ENCODE assay signal across 7 cellular contexts in the genomic region with DNA sequence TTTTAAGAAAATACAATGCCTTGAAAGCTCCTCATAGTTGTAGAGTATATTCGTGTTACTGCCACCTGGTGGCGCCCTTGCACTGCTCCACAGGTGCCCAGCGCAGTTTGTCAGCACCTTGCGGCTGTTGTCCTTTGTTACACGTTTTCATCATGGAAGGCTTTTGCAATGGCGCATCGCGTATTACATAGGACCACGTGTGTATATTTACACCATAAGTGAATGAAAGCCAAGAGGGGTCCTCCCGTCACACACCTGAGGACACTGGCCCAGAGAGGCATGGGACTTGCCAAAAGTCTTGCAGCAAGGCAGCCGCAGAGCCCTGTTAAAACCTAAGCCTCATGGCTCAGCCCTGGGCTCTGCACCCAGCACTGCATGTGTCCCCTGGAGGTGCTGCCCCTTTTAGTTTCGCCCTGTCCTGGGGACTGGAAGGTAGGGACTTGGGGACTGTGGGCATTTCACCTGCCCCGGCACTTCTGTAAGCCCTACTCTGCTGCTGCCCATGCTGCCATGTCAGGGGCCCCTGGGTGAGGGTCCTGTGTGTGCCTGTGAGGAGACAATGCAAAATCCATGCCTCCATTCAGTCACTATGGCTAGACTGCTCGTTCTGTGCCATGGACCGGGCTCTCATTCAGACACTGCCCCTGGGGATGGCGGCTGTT. TPM values are rescaled to one million over a fixed set of nuclear protein-coding genes. Genes with fewer than 3 reads are reported as not detected.
DNase-seq lines count a peak whose midpoint lies in the region; ATAC-seq, FAIRE-seq and TF ChIP-seq lines count a peak whose summit lies in the region.

No MANE protein-coding gene starts in this region.

- peak; percentile 26 for DNase-seq in NCI-H1694 (lab: John Stamatoyannopoulos, UW)
- DNase-seq in T-helper 22 cell (ENCODE audit: low read depth): peak; percentile 41
- peak; percentile 35 for DNase-seq in astrocyte (ENCODE audit: low read depth)
- peak; percentile 3 to 42 for DNase-seq in hippocampal formation (lab: John Stamatoyannopoulos, UW)
- peak; percentile 71 for DNase-seq in small intestine

- H3K36me3 ChIP-seq in astrocyte (ENCODE audit: insufficient read depth, low read length) (peaks cover 2% of the 10 kb centered on the region), small intestine (ENCODE audit: control insufficient read depth in 2 of 2, insufficient read depth in 2 of 2, low read length in 2 of 2) (peaks cover 32 to 33% of the 10 kb centered on the region in 2 donors)

- 45 to 51% (median 51%) methylated on average over 16 of the region's 16 CpGs for WGBS in small intestine, 3 donors

- no peak overlapping the region for H3K4me3 Mint-ChIP-seq in astrocyte (ENCODE audit: unreplicated experiment)

- no peaks in the 10 kb centered on the region for H3K27me3 ChIP-seq in astrocyte (ENCODE audit: insufficient read depth, low read length)
- no peaks in the 10 kb centered on the region for H3K27me3 ChIP-seq in small intestine (ENCODE audit: control insufficient read depth in 2 of 2, insufficient read depth in 2 of 2, low read length in 2 of 2)

- H3K27me3 Mint-ChIP-seq in astrocyte (ENCODE audit: low read depth, unreplicated experiment): no peaks in the 10 kb centered on the region

- no peak overlapping the region for H2AFZ ChIP-seq in astrocyte (ENCODE audit: low read depth, low read length)

- H3K4me1 ChIP-seq in astrocyte (ENCODE audit: insufficient read depth, low read length): no peaks in the 10 kb centered on the region
- H3K4me1 ChIP-seq in small intestine (ENCODE audit: control insufficient read depth in 2 of 2, insufficient read depth in 1 of 2, low read depth in 1 of 2, low read length in 1 of 2): no peaks in the 10 kb centered on the region

- TF ChIP-seq CTCF in GM12873 (IDR thresholded peaks at IDR 0.05; ENCODE audit: insufficient read depth, low read depth, low read length, missing control alignments) (peak; percentile 86), astrocyte (IDR thresholded peaks at IDR 0.05; ENCODE audit: insufficient read depth, low read depth, low read length) (peak; percentile 96)

- H3K9me3 ChIP-seq in astrocyte (ENCODE audit: insufficient read depth, low read depth, low read length): no peaks in the 10 kb centered on the region
- H3K9me3 ChIP-seq in small intestine (ENCODE audit: control insufficient read depth, low read depth): no peaks in the 10 kb centered on the region

- peaks cover 5% of the 10 kb centered on the region for H3K79me2 ChIP-seq in astrocyte (ENCODE audit: insufficient read depth, low read length)

- no peaks in the 10 kb centered on the region for H3K4me1 Mint-ChIP-seq in astrocyte (ENCODE audit: low read depth, unreplicated experiment)

- no peak overlapping the region for H3K27ac ChIP-seq in astrocyte (ENCODE audit: low read depth, low read length)
- H3K27ac ChIP-seq in small intestine (ENCODE audit: low read depth in 1 of 2, low read length in 1 of 2): no peak overlapping the region

- H3K27ac Mint-ChIP-seq in astrocyte (ENCODE audit: unreplicated experiment): no peak overlapping the region

- H3K9me3 Mint-ChIP-seq in astrocyte (ENCODE audit: unreplicated experiment): no peaks in the 10 kb centered on the region

- ATAC-seq in HG03196 (IDR thresholded peaks at IDR 0.05; ENCODE audit: unreplicated experiment): no peak

- peaks cover 8% of the 10 kb centered on the region for H3K36me3 Mint-ChIP-seq in astrocyte (ENCODE audit: low read depth, unreplicated experiment)

- H3K4me2 ChIP-seq in astrocyte (ENCODE audit: low read length): no peak overlapping the region

- H3K4me3 ChIP-seq in astrocyte (ENCODE audit: insufficient read depth, low read depth, low read length): no peak overlapping the region
- no peak overlapping the region for H3K4me3 ChIP-seq in small intestine (ENCODE audit: low read depth in 1 of 2, low read length in 2 of 2)

- H3K9ac ChIP-seq in astrocyte (ENCODE audit: low read length): no peak overlapping the region

- H4K20me1 ChIP-seq in astrocyte (ENCODE audit: insufficient read depth, low read length): peaks cover 32% of the 10 kb centered on the region

- FAIRE-seq in astrocyte (lab: Jason Lieb, UNC) (peak; percentile 88), small intestine (lab: Jason Lieb, UNC) (no peak)

RNA-seq across cellular contexts. Expression of a gene that starts 24.3 kb away (rescaled TPM):
- 30.3 and 32.5 TPM in 2 replicates for total RNA-seq in astrocyte
- 10 to 100 TPM; 14.3 to 22.9 (median 19.7) TPM for polyA plus RNA-seq in small intestine

RNA-seq across cellular contexts. Expression of a gene that starts 52.9 kb away (rescaled TPM):
- 56.5 and 57.6 TPM in 2 replicates for total RNA-seq in astrocyte
- 10 to 100 TPM; 14.2 to 50.3 (median 49.7) TPM for polyA plus RNA-seq in small intestine
